20 cellular contexts compared by ENCODE assay signal in genomic region chr4:52637116-52637515, GRCh38.
"Had no signal": no experiment of that assay in that cellular context is flagged by ENCODE, and none has a peak within 500 bp of the region (broad histone marks: within the 10 kb centered on the region; RNA-seq: fewer than 3 reads in every experiment).

No MANE protein-coding gene starts in this region.

- H3K36me3 ChIP-seq: left lung, lower lobe of right lung, ovary, prostate gland, sigmoid colon had no signal

- ATAC-seq: left lung; lower lobe of right lung; naive thymus-derived CD4-positive, alpha-beta T cell had no signal

- H3K27ac ChIP-seq: dorsolateral prefrontal cortex, left lung, lower lobe of right lung, ovary, prostate gland, sigmoid colon, skin epidermis had no signal

- H3K36me3 Mint-ChIP-seq: immature natural killer cell had no signal

- H3K27me3 Mint-ChIP-seq: central memory CD8-positive, alpha-beta T cell; naive thymus-derived CD4-positive, alpha-beta T cell; type B pancreatic cell had no signal

- H3K9me3 ChIP-seq: left lung, lower lobe of right lung, ovary, prostate gland, sigmoid colon had no signal

- H3K4me3 ChIP-seq: dorsolateral prefrontal cortex, left lung, lower lobe of right lung, ovary, prostate gland, sigmoid colon, skin epidermis had no signal

- H3K4me1 ChIP-seq: prostate gland had no signal

- H3K27me3 ChIP-seq: dorsolateral prefrontal cortex, left lung, ovary, sigmoid colon had no signal

- FAIRE-seq: frontal cortex, keratinocyte, urothelium cell line had no signal

- H3K9me3 Mint-ChIP-seq: central memory CD8-positive, alpha-beta T cell; immature natural killer cell had no signal

- H3K4me3 Mint-ChIP-seq: central memory CD8-positive, alpha-beta T cell; immature natural killer cell; naive thymus-derived CD4-positive, alpha-beta T cell; type B pancreatic cell had no signal

- H3K27ac Mint-ChIP-seq: naive thymus-derived CD4-positive, alpha-beta T cell had no signal

- DNase-seq: cortex of kidney; dorsolateral prefrontal cortex; effector CD8-positive, alpha-beta T cell; immature natural killer cell; left lung; lower lobe of right lung; mesenchymal stem cell; naive thymus-derived CD4-positive, alpha-beta T cell; ovary; sigmoid colon; stimulated activated CD4-positive, alpha-beta T cell treated with anti-CD3 and anti-CD28 coated beads, Interleukin-2, amount 100 ng/mL, for 24 hours; stimulated activated CD4-positive, alpha-beta T cell treated with anti-CD3 and anti-CD28 coated beads, Interleukin-4, amount 100 ng/mL, for 4 hours; stimulated activated naive CD4-positive, alpha-beta T cell treated with Interleukin-2 at 50 U/mL for 16 hours had no signal
